Comparison of ENCODE assay signal across 21 cellular contexts in the genomic region with DNA sequence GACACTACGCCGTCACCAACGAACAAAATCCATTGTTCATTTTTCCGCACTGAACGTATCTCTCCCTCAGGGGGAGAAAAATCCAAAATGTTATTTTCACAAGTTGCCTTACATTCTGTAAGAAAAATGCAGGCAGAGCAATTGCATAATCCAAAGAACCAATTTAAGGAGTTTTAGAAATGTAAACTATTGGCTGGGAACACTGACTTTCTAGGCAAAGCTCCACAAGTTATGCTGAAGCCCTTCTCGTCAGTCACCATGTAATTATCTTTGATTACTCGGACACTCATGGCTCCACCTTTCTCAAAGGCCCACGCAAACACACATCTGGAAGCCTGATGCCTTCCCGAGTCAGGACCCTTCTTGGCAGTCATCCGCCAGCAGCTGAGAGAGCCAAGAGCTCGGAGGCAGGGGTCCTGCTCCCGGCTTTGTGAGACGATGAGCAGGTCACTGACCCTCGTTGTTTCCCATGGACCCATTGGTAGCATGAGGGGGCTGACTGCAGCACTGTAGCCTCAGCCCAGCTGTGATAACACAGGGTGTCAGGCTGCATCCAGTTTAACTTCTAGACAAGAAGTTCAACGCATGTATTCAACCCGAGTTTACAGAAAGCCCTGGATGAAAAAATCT.
"Had no signal": no experiment of that assay in that cellular context is flagged by ENCODE, and none has a peak within 500 bp of the region (broad histone marks: within the 10 kb centered on the region; RNA-seq: fewer than 3 reads in every experiment).

No MANE protein-coding gene starts in this region.

- H3K4me1 ChIP-seq: psoas muscle, transverse colon had no signal

- H3K36me3 ChIP-seq: transverse colon had no signal

- DNase-seq: activated CD4-positive, alpha-beta T cell treated with anti-CD3 and anti-CD28 coated beads, Interleukin-2, amount 50 U/mL, for 1 hour; activated CD8-positive, alpha-beta memory T cell treated with anti-CD3 and anti-CD28 coated beads for 24 hours; activated CD8-positive, alpha-beta memory T cell treated with anti-CD3 and anti-CD28 coated beads, Interleukin-2, amount 50 U/mL, for 4 hours; activated T-cell treated with anti-CD3 and anti-CD28 coated beads, Interleukin-2, amount 50 U/mL, for 24 hours; endodermal cell; foreskin melanocyte; glutamatergic neuron; immature natural killer cell; psoas muscle; right cardiac atrium; stimulated activated CD4-positive, alpha-beta T cell treated with anti-CD3 and anti-CD28 coated beads, Interleukin-1b, Interleukin-23, amount 100 ng/mL, for 48 hours; transverse colon had no signal

- H3K4me3 Mint-ChIP-seq: activated naive CD8-positive, alpha-beta T cell; activated T-cell treated with anti-CD3 and anti-CD28 coated beads, Interleukin-2, amount 50 U/mL, for 24 hours; activated T-helper 17 cell treated with anti-CD3 and anti-CD28 coated beads, Interleukin-2, amount 50 U/mL, for 72 hours; endodermal cell; immature natural killer cell; natural killer cell treated with Interleukin-12 subunit alpha and Interleukin-12 subunit beta and Interleukin-15 and Interleukin-18, amount 100 ng/mL, for 72 hours; stimulated activated naive CD8-positive, alpha-beta T cell treated with anti-CD3 and anti-CD28 coated beads, Interleukin-15, Interleukin-2, amounts not matched to agents 100 ng/mL and 50 ng/mL, for 24 hours had no signal

- H3K79me2 ChIP-seq: hepatocyte had no signal

- H3K27me3 ChIP-seq: hepatocyte, transverse colon had no signal

- FAIRE-seq: bronchial epithelial cell had no signal

- ATAC-seq: activated CD4-positive, CD25-positive, alpha-beta regulatory T cell treated with anti-CD3 and anti-CD28 coated beads, Interleukin-2, amount 50 U/mL, for 24 hours; activated T-helper 17 cell treated with anti-CD3 and anti-CD28 coated beads, Interleukin-2, amount 50 U/mL, for 72 hours; natural killer cell treated with Interleukin-12 subunit alpha and Interleukin-12 subunit beta and Interleukin-15 and Interleukin-18, amount 100 ng/mL, for 72 hours; psoas muscle; right cardiac atrium had no signal

- H3K27ac ChIP-seq: coronary artery, epithelial cell of prostate, hepatocyte, psoas muscle, transverse colon had no signal

- H3K4me3 ChIP-seq: coronary artery, hepatocyte, psoas muscle, transverse colon had no signal

- H3K4me1 Mint-ChIP-seq: activated T-helper 17 cell treated with anti-CD3 and anti-CD28 coated beads, Interleukin-2, amount 50 U/mL, for 72 hours; immature natural killer cell had no signal

- H3K27ac Mint-ChIP-seq: activated naive CD8-positive, alpha-beta T cell; activated T-cell treated with anti-CD3 and anti-CD28 coated beads, Interleukin-2, amount 50 U/mL, for 24 hours; activated T-helper 17 cell treated with anti-CD3 and anti-CD28 coated beads, Interleukin-2, amount 50 U/mL, for 72 hours; endodermal cell; immature natural killer cell; natural killer cell treated with Interleukin-12 subunit alpha and Interleukin-12 subunit beta and Interleukin-15 and Interleukin-18, amount 100 ng/mL, for 72 hours; stimulated activated naive CD8-positive, alpha-beta T cell treated with anti-CD3 and anti-CD28 coated beads, Interleukin-15, Interleukin-2, amounts not matched to agents 100 ng/mL and 50 ng/mL, for 24 hours had no signal

- H2AFZ ChIP-seq: hepatocyte had no signal

- H3K4me2 ChIP-seq: hepatocyte had no signal

- H3K36me3 Mint-ChIP-seq: activated naive CD8-positive, alpha-beta T cell; immature natural killer cell had no signal

- H3K27me3 Mint-ChIP-seq: activated naive CD8-positive, alpha-beta T cell; activated T-cell treated with anti-CD3 and anti-CD28 coated beads, Interleukin-2, amount 50 U/mL, for 24 hours; activated T-helper 17 cell treated with anti-CD3 and anti-CD28 coated beads, Interleukin-2, amount 50 U/mL, for 72 hours; stimulated activated naive CD8-positive, alpha-beta T cell treated with anti-CD3 and anti-CD28 coated beads, Interleukin-15, Interleukin-2, amounts not matched to agents 100 ng/mL and 50 ng/mL, for 24 hours had no signal
